In genomic region chr22:48828688-48829087, GRCh38 we compare ENCODE assay signal across 21 cellular contexts.
DNase-seq lines count a peak whose midpoint lies in the region; ATAC-seq, FAIRE-seq and TF ChIP-seq lines count a peak whose summit lies in the region.
"Had no signal": no experiment of that assay in that cellular context is flagged by ENCODE, and none has a peak within 500 bp of the region (broad histone marks: within the 10 kb centered on the region; RNA-seq: fewer than 3 reads in every experiment).

No MANE protein-coding gene starts in this region.

- no peaks in the 10 kb centered on the region for H3K4me1 Mint-ChIP-seq in chondrocyte (ENCODE audit: low read depth)
- H3K4me1 Mint-ChIP-seq: GM23338 had no signal

- H3K4me3 ChIP-seq in kidney (ENCODE audit: low read length in 2 of 2): no peak overlapping the region
- H3K4me3 ChIP-seq: GM23338 had no signal

- H3K9me3 Mint-ChIP-seq in chondrocyte (ENCODE audit: low read depth): peaks cover 29% of the 10 kb centered on the region

- no peak overlapping the region for H3K27ac ChIP-seq in kidney (ENCODE audit: low read depth in 2 of 2, low read length in 2 of 2)
- H3K27ac ChIP-seq: C4-2B had no signal

- no peak overlapping the region for H3K9ac ChIP-seq in kidney (ENCODE audit: low read length in 2 of 2)

- TF ChIP-seq CTCF in chondrocyte (IDR thresholded peaks at IDR 0.05) (no peak), kidney (IDR thresholded peaks at IDR 0.05; ENCODE audit: borderline replicate concordance, extremely low read depth, insufficient read depth) (no peak)

- peaks cover 2% of the 10 kb centered on the region for H3K36me3 Mint-ChIP-seq in chondrocyte (ENCODE audit: low read depth)

- FAIRE-seq in kidney (lab: Jason Lieb, UNC): no peak
- FAIRE-seq: A204.1, D721Med, H54, HTR-8/SVneo had no signal

- H3K9me3 ChIP-seq in kidney (ENCODE audit: control insufficient read depth in 1 of 2, low read length in 2 of 2): peaks cover 2 to 6% of the 10 kb centered on the region in 2 donors
- H3K9me3 ChIP-seq: Caco-2 had no signal

- intact Hi-C loops in kidney (cut with DNase I): no loop called here
- intact Hi-C loops in sciatic nerve (cut with DNase I): no loop called here

- no peak overlapping the region for H3K27ac Mint-ChIP-seq in chondrocyte (ENCODE audit: unreplicated experiment)
- H3K27ac Mint-ChIP-seq: CD4-positive, alpha-beta T cell; GM23338 had no signal

- no peak overlapping the region for H3K4me3 Mint-ChIP-seq in chondrocyte (ENCODE audit: unreplicated experiment)
- H3K4me3 Mint-ChIP-seq: CD4-positive, alpha-beta T cell; GM23338 had no signal

- no peaks in the 10 kb centered on the region for H3K4me1 ChIP-seq in kidney (ENCODE audit: control insufficient read depth in 1 of 2, insufficient read depth in 1 of 2, low read depth in 1 of 2, low read length in 2 of 2)
- H3K4me1 ChIP-seq: Caco-2 had no signal

- no peak for ATAC-seq in sciatic nerve

- H3K36me3 ChIP-seq in kidney (ENCODE audit: control insufficient read depth in 1 of 2, insufficient read depth in 2 of 2, low read length in 2 of 2): no peaks in the 10 kb centered on the region

- H3K27me3 Mint-ChIP-seq in chondrocyte (ENCODE audit: low read depth): no peaks in the 10 kb centered on the region

- peak; percentile 75 for DNase-seq in chondrocyte (ENCODE audit: low spot score)
- DNase-seq in kidney: peak; percentile 43
- DNase-seq in sciatic nerve (ENCODE audit: low spot score): peak; percentile 32
- DNase-seq in EL: no peak
- no peak for DNase-seq in activated CD4-positive, CD25-positive, alpha-beta regulatory T cell (lab: John Stamatoyannopoulos, UW)
- DNase-seq in AG08396 (ENCODE audit: low spot score): no peak
- DNase-seq: ACHN; AML-193; Caco-2; CD4-positive, alpha-beta T cell; DMS153; DMS79; GF-D8; HCEC 1CT; IMR-90 had no signal

Comparison
In these comparisons a context has a peak if more than half of its experiments do, and no peak if none do; other contexts are left out.
1. DNase-seq: peak in chondrocyte (single experiment), kidney (single experiment) and sciatic nerve (single experiment); none in EL (single experiment), activated CD4-positive, CD25-positive, alpha-beta regulatory T cell (0 of 4) and AG08396 (single experiment).